ENCODE assay signal across 9 cellular contexts in the genomic region with DNA sequence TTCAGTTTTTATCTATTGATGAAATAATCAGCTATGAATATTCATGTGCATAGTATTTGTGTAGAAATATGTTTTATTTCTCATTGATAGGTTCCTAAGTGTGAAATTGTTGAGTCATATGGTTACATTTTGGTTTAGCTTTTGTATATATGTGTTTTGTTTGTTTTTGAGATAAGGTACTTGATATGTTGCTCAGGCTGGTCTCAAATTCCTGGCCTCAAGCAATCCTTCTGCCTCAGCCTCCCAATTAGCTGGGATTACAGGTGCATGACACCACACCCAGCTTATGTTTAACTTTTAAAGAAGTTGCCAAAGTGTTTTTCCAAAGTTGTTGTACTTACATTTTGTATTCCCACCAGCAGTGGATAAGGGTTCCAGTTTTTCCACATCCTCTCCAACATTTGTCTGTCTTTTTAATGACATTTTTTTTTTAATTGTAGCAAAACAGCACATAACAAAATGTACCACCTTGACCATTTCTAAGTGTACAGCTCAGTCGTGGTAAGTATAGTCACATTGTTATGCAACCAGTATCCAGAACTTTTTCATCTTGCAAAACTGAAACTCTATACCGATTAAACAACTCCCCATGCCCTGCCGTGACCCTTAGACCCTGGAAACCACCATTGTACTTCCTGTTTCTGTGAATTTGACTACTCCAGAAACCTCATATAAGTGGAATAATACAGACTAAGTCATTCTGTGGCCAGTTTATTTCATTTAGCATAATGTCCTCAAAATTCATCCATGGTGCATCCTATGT.
DNase-seq lines count a peak whose midpoint lies in the region; ATAC-seq and FAIRE-seq lines count a peak whose summit lies in the region.
"Had no signal": no experiment of that assay in that cellular context is flagged by ENCODE, and none has a peak within 500 bp of the region (broad histone marks: within the 10 kb centered on the region; RNA-seq: fewer than 3 reads in every experiment).

No MANE protein-coding gene starts in this region.

- DNase-seq in GM18507 (ENCODE audit: extremely low spot score, insufficient read length, low read depth) (no peak), NOMO-1 treated with DMSO at 0.1 percent for 48 hours (lab: John Stamatoyannopoulos, UW; ENCODE audit: unreplicated experiment) (peak; percentile 96), left kidney (ENCODE audit: low read depth, low spot score) (peak; percentile 11), NCI-H146 (lab: John Stamatoyannopoulos, UW) (no peak), HK-2 (ENCODE audit: unreplicated experiment) (no peak), NCI-H187 treated with DMSO at 0.1 percent for 48 hours (lab: John Stamatoyannopoulos, UW) (no peak)
- no peak for DNase-seq in central memory CD4-positive, alpha-beta T cell

- FAIRE-seq in GM18507 (lab: Jason Lieb, UNC): peak; percentile 67
- FAIRE-seq: pancreas had no signal

- ATAC-seq in HG02623 (IDR thresholded peaks at IDR 0.05; ENCODE audit: unreplicated experiment): peak; percentile 84

Comparison
In these comparisons a context has a peak if more than half of its experiments do, and no peak if none do; other contexts are left out.
1. DNase-seq: peak in NOMO-1 treated with DMSO at 0.1 percent for 48 hours (single experiment) and left kidney (single experiment); none in GM18507 (single experiment), NCI-H146 (single experiment), HK-2 (single experiment), central memory CD4-positive, alpha-beta T cell (single experiment) and NCI-H187 treated with DMSO at 0.1 percent for 48 hours (single experiment).